ENCODE assay signal across 1 cellular context in the genomic region with DNA sequence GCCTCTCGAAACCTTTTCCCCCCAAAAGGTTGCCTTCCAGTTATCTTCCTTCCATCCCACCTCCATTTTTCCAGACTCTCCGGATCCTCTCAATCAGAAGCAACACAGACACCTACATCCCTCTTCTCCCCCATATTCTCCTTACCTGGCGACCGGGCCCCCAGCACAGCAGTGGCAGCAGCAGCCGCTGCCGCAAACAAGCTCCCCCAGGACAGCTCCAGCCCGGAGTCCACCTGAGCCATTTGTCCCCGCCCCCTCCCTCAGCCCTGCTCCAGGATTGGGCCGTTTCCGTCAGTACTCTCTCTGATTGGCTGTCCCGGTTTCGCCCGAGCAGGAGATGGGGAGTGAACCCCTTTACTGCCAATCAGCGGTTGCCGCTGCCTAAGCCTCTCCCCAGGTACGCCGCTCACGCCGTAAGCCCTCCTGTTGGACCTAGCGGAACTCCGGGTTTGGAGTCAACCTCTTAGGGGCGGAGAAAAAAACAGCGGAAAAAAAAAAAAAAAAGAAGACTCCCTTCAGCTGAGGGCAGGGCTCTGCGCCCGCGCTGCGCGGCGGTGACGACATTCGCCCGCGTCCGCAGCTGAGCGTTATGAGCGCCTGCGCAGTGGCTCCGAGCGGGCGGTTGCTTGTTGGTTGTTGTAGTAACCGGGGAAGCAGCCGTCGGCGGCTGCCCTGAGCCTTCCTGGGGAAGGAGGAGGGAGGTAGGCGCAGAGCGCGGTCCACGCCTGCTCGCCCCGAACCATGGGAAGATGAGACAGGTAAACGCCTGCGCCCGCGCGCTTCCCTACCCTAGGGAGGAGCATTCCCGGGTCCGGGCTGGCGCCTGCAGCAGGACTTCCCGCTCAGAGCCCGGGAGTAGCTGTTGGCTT.
TF ChIP-seq lines count a peak whose summit lies in the region.

A gene with protein sequence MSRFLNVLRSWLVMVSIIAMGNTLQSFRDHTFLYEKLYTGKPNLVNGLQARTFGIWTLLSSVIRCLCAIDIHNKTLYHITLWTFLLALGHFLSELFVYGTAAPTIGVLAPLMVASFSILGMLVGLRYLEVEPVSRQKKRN (minus strand): TSS at position 247 of the 869 bp plus-strand sequence. CDS start 3,374 bp downstream, outside the sequence.
A gene with protein sequence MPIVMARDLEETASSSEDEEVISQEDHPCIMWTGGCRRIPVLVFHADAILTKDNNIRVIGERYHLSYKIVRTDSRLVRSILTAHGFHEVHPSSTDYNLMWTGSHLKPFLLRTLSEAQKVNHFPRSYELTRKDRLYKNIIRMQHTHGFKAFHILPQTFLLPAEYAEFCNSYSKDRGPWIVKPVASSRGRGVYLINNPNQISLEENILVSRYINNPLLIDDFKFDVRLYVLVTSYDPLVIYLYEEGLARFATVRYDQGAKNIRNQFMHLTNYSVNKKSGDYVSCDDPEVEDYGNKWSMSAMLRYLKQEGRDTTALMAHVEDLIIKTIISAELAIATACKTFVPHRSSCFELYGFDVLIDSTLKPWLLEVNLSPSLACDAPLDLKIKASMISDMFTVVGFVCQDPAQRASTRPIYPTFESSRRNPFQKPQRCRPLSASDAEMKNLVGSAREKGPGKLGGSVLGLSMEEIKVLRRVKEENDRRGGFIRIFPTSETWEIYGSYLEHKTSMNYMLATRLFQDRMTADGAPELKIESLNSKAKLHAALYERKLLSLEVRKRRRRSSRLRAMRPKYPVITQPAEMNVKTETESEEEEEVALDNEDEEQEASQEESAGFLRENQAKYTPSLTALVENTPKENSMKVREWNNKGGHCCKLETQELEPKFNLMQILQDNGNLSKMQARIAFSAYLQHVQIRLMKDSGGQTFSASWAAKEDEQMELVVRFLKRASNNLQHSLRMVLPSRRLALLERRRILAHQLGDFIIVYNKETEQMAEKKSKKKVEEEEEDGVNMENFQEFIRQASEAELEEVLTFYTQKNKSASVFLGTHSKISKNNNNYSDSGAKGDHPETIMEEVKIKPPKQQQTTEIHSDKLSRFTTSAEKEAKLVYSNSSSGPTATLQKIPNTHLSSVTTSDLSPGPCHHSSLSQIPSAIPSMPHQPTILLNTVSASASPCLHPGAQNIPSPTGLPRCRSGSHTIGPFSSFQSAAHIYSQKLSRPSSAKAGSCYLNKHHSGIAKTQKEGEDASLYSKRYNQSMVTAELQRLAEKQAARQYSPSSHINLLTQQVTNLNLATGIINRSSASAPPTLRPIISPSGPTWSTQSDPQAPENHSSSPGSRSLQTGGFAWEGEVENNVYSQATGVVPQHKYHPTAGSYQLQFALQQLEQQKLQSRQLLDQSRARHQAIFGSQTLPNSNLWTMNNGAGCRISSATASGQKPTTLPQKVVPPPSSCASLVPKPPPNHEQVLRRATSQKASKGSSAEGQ (N-terminal part only) (plus strand): TSS at position 617 of the 869 bp plus-strand sequence. CDS start 1,904 bp downstream, outside the sequence.

TF ChIP-seq in HEK293, 187 proteins besides CTCF, POLR2A, EP300 and RAD21 (continued from another document and continues in another):
- TF ChIP-seq, protein P1, sequence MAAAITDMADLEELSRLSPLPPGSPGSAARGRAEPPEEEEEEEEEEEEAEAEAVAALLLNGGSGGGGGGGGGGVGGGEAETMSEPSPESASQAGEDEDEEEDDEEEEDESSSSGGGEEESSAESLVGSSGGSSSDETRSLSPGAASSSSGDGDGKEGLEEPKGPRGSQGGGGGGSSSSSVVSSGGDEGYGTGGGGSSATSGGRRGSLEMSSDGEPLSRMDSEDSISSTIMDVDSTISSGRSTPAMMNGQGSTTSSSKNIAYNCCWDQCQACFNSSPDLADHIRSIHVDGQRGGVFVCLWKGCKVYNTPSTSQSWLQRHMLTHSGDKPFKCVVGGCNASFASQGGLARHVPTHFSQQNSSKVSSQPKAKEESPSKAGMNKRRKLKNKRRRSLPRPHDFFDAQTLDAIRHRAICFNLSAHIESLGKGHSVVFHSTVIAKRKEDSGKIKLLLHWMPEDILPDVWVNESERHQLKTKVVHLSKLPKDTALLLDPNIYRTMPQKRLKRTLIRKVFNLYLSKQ (tag by site-specific recombination; IDR thresholded peaks at IDR 0.05; ENCODE audit: borderline replicate concordance) = no peak
- TF ChIP-seq, protein P2, sequence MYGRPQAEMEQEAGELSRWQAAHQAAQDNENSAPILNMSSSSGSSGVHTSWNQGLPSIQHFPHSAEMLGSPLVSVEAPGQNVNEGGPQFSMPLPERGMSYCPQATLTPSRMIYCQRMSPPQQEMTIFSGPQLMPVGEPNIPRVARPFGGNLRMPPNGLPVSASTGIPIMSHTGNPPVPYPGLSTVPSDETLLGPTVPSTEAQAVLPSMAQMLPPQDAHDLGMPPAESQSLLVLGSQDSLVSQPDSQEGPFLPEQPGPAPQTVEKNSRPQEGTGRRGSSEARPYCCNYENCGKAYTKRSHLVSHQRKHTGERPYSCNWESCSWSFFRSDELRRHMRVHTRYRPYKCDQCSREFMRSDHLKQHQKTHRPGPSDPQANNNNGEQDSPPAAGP (tag by site-specific recombination; IDR thresholded peaks at IDR 0.05) = peak; percentile 49; the same call in 1 of the 2 replicates
- TF ChIP-seq ZNF48 (tag by site-specific recombination; IDR thresholded peaks at IDR 0.05) = no peak
- no peak for TF ChIP-seq HOXA7 (CRISPR knock-in tag; IDR thresholded peaks at IDR 0.05; ENCODE audit: borderline replicate concordance)
- TF ChIP-seq BCL11B (tag by site-specific recombination; IDR thresholded peaks at IDR 0.05; ENCODE audit: low read depth) = no peak
- no peak for TF ChIP-seq ZNF138 (tag by site-specific recombination; IDR thresholded peaks at IDR 0.05; ENCODE audit: borderline replicate concordance)
- TF ChIP-seq ZNF248 (tag by site-specific recombination; IDR thresholded peaks at IDR 0.05) = no peak
- no peak for TF ChIP-seq BCL11A (tag by site-specific recombination; IDR thresholded peaks at IDR 0.05; ENCODE audit: low read depth)
- TF ChIP-seq ZNF391 (tag by site-specific recombination; IDR thresholded peaks at IDR 0.05; ENCODE audit: borderline replicate concordance, low read depth) = peak; percentile 25; the same call in 1 of the 2 replicates
- TF ChIP-seq ZNF423 (tag by site-specific recombination; IDR thresholded peaks at IDR 0.05) = no peak
- TF ChIP-seq, protein P3, sequence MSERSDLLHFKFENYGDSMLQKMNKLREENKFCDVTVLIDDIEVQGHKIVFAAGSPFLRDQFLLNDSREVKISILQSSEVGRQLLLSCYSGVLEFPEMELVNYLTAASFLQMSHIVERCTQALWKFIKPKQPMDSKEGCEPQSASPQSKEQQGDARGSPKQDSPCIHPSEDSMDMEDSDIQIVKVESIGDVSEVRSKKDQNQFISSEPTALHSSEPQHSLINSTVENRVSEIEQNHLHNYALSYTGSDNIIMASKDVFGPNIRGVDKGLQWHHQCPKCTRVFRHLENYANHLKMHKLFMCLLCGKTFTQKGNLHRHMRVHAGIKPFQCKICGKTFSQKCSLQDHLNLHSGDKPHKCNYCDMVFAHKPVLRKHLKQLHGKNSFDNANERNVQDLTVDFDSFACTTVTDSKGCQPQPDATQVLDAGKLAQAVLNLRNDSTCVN (tag by site-specific recombination; optimal IDR thresholded peaks at IDR 0.05) = peak; percentile 83
- TF ChIP-seq GLI4 (tag by site-specific recombination; IDR thresholded peaks at IDR 0.05) = no peak
- peak; percentile 99 for TF ChIP-seq ZNF394 (tag by site-specific recombination; IDR thresholded peaks at IDR 0.05; ENCODE audit: borderline replicate concordance)
- peak; percentile 66 for TF ChIP-seq ZEB2 (tag by site-specific recombination; IDR thresholded peaks at IDR 0.05)
- TF ChIP-seq HOXD13 (CRISPR knock-in tag; IDR thresholded peaks at IDR 0.05; ENCODE audit: borderline replicate concordance) = no peak
- TF ChIP-seq ZNF132 (tag by site-specific recombination; IDR thresholded peaks at IDR 0.05; ENCODE audit: borderline replicate concordance) = no peak
- TF ChIP-seq, protein P4, sequence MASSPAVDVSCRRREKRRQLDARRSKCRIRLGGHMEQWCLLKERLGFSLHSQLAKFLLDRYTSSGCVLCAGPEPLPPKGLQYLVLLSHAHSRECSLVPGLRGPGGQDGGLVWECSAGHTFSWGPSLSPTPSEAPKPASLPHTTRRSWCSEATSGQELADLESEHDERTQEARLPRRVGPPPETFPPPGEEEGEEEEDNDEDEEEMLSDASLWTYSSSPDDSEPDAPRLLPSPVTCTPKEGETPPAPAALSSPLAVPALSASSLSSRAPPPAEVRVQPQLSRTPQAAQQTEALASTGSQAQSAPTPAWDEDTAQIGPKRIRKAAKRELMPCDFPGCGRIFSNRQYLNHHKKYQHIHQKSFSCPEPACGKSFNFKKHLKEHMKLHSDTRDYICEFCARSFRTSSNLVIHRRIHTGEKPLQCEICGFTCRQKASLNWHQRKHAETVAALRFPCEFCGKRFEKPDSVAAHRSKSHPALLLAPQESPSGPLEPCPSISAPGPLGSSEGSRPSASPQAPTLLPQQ (tag by site-specific recombination; IDR thresholded peaks at IDR 0.05) = 0 out of 2 replicates have a peak, but pooled peaks have one; percentile 20
- no peak for TF ChIP-seq ZNF830 (tag by site-specific recombination; IDR thresholded peaks at IDR 0.05; ENCODE audit: low read depth)
- TF ChIP-seq, protein P5, sequence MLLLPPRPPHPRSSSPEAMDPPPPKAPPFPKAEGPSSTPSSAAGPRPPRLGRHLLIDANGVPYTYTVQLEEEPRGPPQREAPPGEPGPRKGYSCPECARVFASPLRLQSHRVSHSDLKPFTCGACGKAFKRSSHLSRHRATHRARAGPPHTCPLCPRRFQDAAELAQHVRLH (tag by site-specific recombination; IDR thresholded peaks at IDR 0.05) = no peak
- no peak for TF ChIP-seq ZNF548 (tag by site-specific recombination; IDR thresholded peaks at IDR 0.05)
- TF ChIP-seq ZNF221 (tag by site-specific recombination; IDR thresholded peaks at IDR 0.05; ENCODE audit: borderline replicate concordance) = no peak
- TF ChIP-seq, protein P6, sequence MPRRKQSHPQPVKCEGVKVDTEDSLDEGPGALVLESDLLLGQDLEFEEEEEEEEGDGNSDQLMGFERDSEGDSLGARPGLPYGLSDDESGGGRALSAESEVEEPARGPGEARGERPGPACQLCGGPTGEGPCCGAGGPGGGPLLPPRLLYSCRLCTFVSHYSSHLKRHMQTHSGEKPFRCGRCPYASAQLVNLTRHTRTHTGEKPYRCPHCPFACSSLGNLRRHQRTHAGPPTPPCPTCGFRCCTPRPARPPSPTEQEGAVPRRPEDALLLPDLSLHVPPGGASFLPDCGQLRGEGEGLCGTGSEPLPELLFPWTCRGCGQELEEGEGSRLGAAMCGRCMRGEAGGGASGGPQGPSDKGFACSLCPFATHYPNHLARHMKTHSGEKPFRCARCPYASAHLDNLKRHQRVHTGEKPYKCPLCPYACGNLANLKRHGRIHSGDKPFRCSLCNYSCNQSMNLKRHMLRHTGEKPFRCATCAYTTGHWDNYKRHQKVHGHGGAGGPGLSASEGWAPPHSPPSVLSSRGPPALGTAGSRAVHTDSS (tag by site-specific recombination; IDR thresholded peaks at IDR 0.05) = no peak
- no peak for TF ChIP-seq MZF1 (tag by site-specific recombination; IDR thresholded peaks at IDR 0.05; ENCODE audit: borderline replicate concordance)
- TF ChIP-seq, protein P7, sequence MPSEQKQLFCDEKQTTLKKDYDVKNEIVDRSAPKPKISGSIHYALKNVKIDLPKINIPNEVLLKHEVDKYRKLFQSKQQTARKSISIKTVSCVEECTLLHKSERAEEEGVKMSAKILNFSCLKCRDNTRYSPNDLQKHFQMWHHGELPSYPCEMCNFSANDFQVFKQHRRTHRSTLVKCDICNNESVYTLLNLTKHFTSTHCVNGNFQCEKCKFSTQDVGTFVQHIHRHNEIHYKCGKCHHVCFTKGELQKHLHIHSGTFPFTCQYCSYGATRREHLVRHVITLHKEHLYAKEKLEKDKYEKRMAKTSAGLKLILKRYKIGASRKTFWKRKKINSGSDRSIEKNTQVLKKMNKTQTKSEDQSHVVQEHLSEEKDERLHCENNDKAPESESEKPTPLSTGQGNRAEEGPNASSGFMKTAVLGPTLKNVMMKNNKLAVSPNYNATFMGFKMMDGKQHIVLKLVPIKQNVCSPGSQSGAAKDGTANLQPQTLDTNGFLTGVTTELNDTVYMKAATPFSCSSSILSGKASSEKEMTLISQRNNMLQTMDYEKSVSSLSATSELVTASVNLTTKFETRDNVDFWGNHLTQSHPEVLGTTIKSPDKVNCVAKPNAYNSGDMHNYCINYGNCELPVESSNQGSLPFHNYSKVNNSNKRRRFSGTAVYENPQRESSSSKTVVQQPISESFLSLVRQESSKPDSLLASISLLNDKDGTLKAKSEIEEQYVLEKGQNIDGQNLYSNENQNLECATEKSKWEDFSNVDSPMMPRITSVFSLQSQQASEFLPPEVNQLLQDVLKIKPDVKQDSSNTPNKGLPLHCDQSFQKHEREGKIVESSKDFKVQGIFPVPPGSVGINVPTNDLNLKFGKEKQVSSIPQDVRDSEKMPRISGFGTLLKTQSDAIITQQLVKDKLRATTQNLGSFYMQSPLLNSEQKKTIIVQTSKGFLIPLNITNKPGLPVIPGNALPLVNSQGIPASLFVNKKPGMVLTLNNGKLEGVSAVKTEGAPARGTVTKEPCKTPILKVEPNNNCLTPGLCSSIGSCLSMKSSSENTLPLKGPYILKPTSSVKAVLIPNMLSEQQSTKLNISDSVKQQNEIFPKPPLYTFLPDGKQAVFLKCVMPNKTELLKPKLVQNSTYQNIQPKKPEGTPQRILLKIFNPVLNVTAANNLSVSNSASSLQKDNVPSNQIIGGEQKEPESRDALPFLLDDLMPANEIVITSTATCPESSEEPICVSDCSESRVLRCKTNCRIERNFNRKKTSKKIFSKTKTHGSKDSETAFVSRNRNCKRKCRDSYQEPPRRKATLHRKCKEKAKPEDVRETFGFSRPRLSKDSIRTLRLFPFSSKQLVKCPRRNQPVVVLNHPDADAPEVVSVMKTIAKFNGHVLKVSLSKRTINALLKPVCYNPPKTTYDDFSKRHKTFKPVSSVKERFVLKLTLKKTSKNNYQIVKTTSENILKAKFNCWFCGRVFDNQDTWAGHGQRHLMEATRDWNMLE (tag by site-specific recombination; conservative IDR thresholded peaks at IDR 0.05; ENCODE audit: low read depth) = no peak
- TF ChIP-seq, protein P8, sequence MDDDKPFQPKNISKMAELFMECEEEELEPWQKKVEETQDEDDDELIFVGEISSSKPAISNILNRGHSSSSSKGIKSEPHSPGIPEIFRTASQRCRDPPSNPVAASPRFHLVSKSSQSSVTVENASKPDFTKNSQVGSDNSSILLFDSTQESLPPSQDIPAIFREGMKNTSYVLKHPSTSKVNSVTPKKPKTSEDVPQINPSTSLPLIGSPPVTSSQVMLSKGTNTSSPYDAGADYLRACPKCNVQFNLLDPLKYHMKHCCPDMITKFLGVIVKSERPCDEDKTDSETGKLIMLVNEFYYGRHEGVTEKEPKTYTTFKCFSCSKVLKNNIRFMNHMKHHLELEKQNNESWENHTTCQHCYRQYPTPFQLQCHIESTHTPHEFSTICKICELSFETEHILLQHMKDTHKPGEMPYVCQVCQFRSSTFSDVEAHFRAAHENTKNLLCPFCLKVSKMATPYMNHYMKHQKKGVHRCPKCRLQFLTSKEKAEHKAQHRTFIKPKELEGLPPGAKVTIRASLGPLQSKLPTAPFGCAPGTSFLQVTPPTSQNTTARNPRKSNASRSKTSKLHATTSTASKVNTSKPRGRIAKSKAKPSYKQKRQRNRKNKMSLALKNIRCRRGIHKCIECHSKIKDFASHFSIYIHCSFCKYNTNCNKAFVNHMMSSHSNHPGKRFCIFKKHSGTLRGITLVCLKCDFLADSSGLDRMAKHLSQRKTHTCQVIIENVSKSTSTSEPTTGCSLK (tag by site-specific recombination; IDR thresholded peaks at IDR 0.05) = no peak
- TF ChIP-seq YY1 (tag by site-specific recombination; IDR thresholded peaks at IDR 0.05) = no peak
- no peak for TF ChIP-seq ZNF169 (tag by site-specific recombination; IDR thresholded peaks at IDR 0.05)
